Comparison of ENCODE assay signal across 1 cellular context in genomic region chr16:67547423-67548264, GRCh38.
TF ChIP-seq lines count a peak whose summit lies in the region.

No MANE protein-coding gene starts in this region.

TF ChIP-seq in WTC11, 78 proteins besides CTCF, POLR2A, EP300 and RAD21 (continued from another document):
- TF ChIP-seq PRDM15 (CRISPR knock-in tag; IDR thresholded peaks at IDR 0.05) = no peak
- TF ChIP-seq, protein P1, sequence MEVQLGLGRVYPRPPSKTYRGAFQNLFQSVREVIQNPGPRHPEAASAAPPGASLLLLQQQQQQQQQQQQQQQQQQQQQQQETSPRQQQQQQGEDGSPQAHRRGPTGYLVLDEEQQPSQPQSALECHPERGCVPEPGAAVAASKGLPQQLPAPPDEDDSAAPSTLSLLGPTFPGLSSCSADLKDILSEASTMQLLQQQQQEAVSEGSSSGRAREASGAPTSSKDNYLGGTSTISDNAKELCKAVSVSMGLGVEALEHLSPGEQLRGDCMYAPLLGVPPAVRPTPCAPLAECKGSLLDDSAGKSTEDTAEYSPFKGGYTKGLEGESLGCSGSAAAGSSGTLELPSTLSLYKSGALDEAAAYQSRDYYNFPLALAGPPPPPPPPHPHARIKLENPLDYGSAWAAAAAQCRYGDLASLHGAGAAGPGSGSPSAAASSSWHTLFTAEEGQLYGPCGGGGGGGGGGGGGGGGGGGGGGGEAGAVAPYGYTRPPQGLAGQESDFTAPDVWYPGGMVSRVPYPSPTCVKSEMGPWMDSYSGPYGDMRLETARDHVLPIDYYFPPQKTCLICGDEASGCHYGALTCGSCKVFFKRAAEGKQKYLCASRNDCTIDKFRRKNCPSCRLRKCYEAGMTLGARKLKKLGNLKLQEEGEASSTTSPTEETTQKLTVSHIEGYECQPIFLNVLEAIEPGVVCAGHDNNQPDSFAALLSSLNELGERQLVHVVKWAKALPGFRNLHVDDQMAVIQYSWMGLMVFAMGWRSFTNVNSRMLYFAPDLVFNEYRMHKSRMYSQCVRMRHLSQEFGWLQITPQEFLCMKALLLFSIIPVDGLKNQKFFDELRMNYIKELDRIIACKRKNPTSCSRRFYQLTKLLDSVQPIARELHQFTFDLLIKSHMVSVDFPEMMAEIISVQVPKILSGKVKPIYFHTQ (CRISPR knock-in tag; IDR thresholded peaks at IDR 0.05) = no peak
- no peak for TF ChIP-seq ZNF263 (CRISPR knock-in tag; IDR thresholded peaks at IDR 0.05; ENCODE audit: low read depth)
- TF ChIP-seq ATF1 (CRISPR knock-in tag; IDR thresholded peaks at IDR 0.05) = no peak
- no peak for TF ChIP-seq CREM (CRISPR knock-in tag; IDR thresholded peaks at IDR 0.05)
- no peak for TF ChIP-seq GABPB1 (CRISPR knock-in tag; IDR thresholded peaks at IDR 0.05)
- TF ChIP-seq, protein P2, sequence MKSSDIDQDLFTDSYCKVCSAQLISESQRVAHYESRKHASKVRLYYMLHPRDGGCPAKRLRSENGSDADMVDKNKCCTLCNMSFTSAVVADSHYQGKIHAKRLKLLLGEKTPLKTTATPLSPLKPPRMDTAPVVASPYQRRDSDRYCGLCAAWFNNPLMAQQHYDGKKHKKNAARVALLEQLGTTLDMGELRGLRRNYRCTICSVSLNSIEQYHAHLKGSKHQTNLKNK (CRISPR knock-in tag; IDR thresholded peaks at IDR 0.05) = no peak
- TF ChIP-seq CBFB (CRISPR knock-in tag; IDR thresholded peaks at IDR 0.05; ENCODE audit: low read depth) = no peak
- no peak for TF ChIP-seq ATF2 (CRISPR knock-in tag; IDR thresholded peaks at IDR 0.05; ENCODE audit: borderline replicate concordance, low read depth)
- TF ChIP-seq TP53 (CRISPR knock-in tag; IDR thresholded peaks at IDR 0.05) = no peak
- no peak for TF ChIP-seq ARID4B (CRISPR knock-in tag; IDR thresholded peaks at IDR 0.05; ENCODE audit: borderline replicate concordance)
- TF ChIP-seq SMAD3 (CRISPR knock-in tag; IDR thresholded peaks at IDR 0.05; ENCODE audit: borderline replicate concordance) = no peak
- TF ChIP-seq ZNF396 (CRISPR knock-in tag; IDR thresholded peaks at IDR 0.05; ENCODE audit: borderline replicate concordance) = no peak
